Comparison of ENCODE assay signal across 1 cellular context in genomic region chr1:180178511-180179161, GRCh38.
TF ChIP-seq lines count a peak whose summit lies in the region.

No MANE protein-coding gene starts in this region.

TF ChIP-seq in GM23338, 12 proteins besides CTCF, POLR2A, EP300 and RAD21 (continued from another document):
- TF ChIP-seq, protein P1, sequence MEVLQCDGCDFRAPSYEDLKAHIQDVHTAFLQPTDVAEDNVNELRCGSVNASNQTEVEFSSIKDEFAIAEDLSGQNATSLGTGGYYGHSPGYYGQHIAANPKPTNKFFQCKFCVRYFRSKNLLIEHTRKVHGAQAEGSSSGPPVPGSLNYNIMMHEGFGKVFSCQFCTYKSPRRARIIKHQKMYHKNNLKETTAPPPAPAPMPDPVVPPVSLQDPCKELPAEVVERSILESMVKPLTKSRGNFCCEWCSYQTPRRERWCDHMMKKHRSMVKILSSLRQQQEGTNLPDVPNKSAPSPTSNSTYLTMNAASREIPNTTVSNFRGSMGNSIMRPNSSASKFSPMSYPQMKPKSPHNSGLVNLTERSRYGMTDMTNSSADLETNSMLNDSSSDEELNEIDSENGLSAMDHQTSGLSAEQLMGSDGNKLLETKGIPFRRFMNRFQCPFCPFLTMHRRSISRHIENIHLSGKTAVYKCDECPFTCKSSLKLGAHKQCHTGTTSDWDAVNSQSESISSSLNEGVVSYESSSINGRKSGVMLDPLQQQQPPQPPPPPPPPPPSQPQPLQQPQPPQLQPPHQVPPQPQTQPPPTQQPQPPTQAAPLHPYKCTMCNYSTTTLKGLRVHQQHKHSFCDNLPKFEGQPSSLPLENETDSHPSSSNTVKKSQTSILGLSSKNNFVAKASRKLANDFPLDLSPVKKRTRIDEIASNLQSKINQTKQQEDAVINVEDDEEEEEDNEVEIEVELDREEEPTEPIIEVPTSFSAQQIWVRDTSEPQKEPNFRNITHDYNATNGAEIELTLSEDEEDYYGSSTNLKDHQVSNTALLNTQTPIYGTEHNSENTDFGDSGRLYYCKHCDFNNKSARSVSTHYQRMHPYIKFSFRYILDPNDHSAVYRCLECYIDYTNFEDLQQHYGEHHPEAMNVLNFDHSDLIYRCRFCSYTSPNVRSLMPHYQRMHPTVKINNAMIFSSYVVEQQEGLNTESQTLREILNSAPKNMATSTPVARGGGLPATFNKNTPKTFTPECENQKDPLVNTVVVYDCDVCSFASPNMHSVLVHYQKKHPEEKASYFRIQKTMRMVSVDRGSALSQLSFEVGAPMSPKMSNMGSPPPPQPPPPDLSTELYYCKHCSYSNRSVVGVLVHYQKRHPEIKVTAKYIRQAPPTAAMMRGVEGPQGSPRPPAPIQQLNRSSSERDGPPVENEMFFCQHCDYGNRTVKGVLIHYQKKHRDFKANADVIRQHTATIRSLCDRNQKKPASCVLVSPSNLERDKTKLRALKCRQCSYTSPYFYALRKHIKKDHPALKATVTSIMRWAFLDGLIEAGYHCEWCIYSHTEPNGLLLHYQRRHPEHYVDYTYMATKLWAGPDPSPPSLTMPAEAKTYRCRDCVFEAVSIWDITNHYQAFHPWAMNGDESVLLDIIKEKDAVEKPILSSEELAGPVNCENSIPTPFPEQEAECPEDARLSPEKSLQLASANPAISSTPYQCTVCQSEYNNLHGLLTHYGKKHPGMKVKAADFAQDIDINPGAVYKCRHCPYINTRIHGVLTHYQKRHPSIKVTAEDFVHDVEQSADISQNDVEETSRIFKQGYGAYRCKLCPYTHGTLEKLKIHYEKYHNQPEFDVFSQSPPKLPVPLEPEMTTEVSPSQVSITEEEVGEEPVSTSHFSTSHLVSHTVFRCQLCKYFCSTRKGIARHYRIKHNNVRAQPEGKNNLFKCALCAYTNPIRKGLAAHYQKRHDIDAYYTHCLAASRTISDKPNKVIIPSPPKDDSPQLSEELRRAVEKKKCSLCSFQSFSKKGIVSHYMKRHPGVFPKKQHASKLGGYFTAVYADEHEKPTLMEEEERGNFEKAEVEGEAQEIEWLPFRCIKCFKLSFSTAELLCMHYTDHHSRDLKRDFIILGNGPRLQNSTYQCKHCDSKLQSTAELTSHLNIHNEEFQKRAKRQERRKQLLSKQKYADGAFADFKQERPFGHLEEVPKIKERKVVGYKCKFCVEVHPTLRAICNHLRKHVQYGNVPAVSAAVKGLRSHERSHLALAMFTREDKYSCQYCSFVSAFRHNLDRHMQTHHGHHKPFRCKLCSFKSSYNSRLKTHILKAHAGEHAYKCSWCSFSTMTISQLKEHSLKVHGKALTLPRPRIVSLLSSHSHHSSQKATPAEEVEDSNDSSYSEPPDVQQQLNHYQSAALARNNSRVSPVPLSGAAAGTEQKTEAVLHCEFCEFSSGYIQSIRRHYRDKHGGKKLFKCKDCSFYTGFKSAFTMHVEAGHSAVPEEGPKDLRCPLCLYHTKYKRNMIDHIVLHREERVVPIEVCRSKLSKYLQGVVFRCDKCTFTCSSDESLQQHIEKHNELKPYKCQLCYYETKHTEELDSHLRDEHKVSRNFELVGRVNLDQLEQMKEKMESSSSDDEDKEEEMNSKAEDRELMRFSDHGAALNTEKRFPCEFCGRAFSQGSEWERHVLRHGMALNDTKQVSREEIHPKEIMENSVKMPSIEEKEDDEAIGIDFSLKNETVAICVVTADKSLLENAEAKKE (CRISPR knock-in tag; IDR thresholded peaks at IDR 0.05) = no peak
- TF ChIP-seq POLR2AphosphoS5 (IDR thresholded peaks at IDR 0.05; ENCODE audit: low read depth) (no peak), NANOG (IDR thresholded peaks at IDR 0.05; ENCODE audit: borderline replicate concordance) (no peak), EZH2phosphoT487 (IDR thresholded peaks at IDR 0.05; ENCODE audit: unreplicated experiment) (no peak), ETS1 (IDR thresholded peaks at IDR 0.05) (no peak), STAT1 (IDR thresholded peaks at IDR 0.05; ENCODE audit: unreplicated experiment) (no peak), CREB1 (CRISPR knock-in tag; IDR thresholded peaks at IDR 0.05; ENCODE audit: low read depth) (no peak)
- TF ChIP-seq, protein P2, sequence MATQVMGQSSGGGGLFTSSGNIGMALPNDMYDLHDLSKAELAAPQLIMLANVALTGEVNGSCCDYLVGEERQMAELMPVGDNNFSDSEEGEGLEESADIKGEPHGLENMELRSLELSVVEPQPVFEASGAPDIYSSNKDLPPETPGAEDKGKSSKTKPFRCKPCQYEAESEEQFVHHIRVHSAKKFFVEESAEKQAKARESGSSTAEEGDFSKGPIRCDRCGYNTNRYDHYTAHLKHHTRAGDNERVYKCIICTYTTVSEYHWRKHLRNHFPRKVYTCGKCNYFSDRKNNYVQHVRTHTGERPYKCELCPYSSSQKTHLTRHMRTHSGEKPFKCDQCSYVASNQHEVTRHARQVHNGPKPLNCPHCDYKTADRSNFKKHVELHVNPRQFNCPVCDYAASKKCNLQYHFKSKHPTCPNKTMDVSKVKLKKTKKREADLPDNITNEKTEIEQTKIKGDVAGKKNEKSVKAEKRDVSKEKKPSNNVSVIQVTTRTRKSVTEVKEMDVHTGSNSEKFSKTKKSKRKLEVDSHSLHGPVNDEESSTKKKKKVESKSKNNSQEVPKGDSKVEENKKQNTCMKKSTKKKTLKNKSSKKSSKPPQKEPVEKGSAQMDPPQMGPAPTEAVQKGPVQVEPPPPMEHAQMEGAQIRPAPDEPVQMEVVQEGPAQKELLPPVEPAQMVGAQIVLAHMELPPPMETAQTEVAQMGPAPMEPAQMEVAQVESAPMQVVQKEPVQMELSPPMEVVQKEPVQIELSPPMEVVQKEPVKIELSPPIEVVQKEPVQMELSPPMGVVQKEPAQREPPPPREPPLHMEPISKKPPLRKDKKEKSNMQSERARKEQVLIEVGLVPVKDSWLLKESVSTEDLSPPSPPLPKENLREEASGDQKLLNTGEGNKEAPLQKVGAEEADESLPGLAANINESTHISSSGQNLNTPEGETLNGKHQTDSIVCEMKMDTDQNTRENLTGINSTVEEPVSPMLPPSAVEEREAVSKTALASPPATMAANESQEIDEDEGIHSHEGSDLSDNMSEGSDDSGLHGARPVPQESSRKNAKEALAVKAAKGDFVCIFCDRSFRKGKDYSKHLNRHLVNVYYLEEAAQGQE (IDR thresholded peaks at IDR 0.05; ENCODE audit: unreplicated experiment) = no peak
